17 cellular contexts compared by ENCODE assay signal in genomic region chr2:7884338-7884737, GRCh38.
DNase-seq lines count a peak whose midpoint lies in the region; ATAC-seq and TF ChIP-seq lines count a peak whose summit lies in the region.
"Had no signal": no experiment of that assay in that cellular context is flagged by ENCODE, and none has a peak within 500 bp of the region (broad histone marks: within the 10 kb centered on the region; RNA-seq: fewer than 3 reads in every experiment).

No MANE protein-coding gene starts in this region.

- TF ChIP-seq POLR2A in esophagus muscularis mucosa (IDR thresholded peaks at IDR 0.05; ENCODE audit: low read depth) (no peak), thyroid gland (IDR thresholded peaks at IDR 0.05) (no peak)

- no peak for TF ChIP-seq EP300 in esophagus muscularis mucosa (IDR thresholded peaks at IDR 0.05)

- H3K27ac ChIP-seq in esophagus muscularis mucosa (replicated peaks in 1 of 4) (no peak overlapping the region), thyroid gland (no peak overlapping the region)
- H3K27ac ChIP-seq: 22Rv1, C4-2B had no signal

- H3K27me3 Mint-ChIP-seq in activated T-cell treated with anti-CD3 and anti-CD28 coated beads, Interleukin-2, amount 50 U/mL, for 72 hours (ENCODE audit: low read depth) = no peaks in the 10 kb centered on the region
- H3K27me3 Mint-ChIP-seq: CD4-positive, CD25-positive, alpha-beta regulatory T cell had no signal

- 88% methylated on average over 4 of the region's 4 CpGs for WGBS in esophagus muscularis mucosa
- 57 to 60% methylated on average over 4 of the region's 4 CpGs for WGBS in thyroid gland, 2 donors

- H3K36me3 ChIP-seq in BE2C = no peaks in the 10 kb centered on the region
- H3K36me3 ChIP-seq in esophagus muscularis mucosa = no peaks in the 10 kb centered on the region
- no peaks in the 10 kb centered on the region for H3K36me3 ChIP-seq in thyroid gland

- peak; percentile 19 for DNase-seq in BE2C
- peak; percentile 21 for DNase-seq in esophagus muscularis mucosa (ENCODE audit: extremely low spot score)
- peak; percentile 38 for DNase-seq in thyroid gland
- DNase-seq in islet precursor cell = no peak
- DNase-seq in Ammon's horn (ENCODE audit: low spot score) = no peak
- DNase-seq in activated T-cell treated with anti-CD3 and anti-CD28 coated beads, Interleukin-2, amount 50 U/mL, for 72 hours = no peak
- DNase-seq: Caco-2; CD4-positive, CD25-positive, alpha-beta regulatory T cell; CD8-positive, alpha-beta T cell; DMS153; DND-41; H9 had no signal

- H3K4me1 ChIP-seq in BE2C = no peaks in the 10 kb centered on the region
- peaks cover 0 to 3% (median 0%) of the 10 kb centered on the region in 4 donors for H3K4me1 ChIP-seq in esophagus muscularis mucosa
- peaks cover 21 to 27% of the 10 kb centered on the region in 2 donors for H3K4me1 ChIP-seq in thyroid gland

- no peaks in the 10 kb centered on the region for H3K27me3 ChIP-seq in BE2C
- H3K27me3 ChIP-seq in esophagus muscularis mucosa = no peaks in the 10 kb centered on the region
- no peaks in the 10 kb centered on the region for H3K27me3 ChIP-seq in thyroid gland

- intact Hi-C loops in esophagus muscularis mucosa (cut with DNase I) = no loop called here
- intact Hi-C loops in thyroid gland (cut with DNase I) = no loop called here

- H3K4me3 Mint-ChIP-seq in activated T-cell treated with anti-CD3 and anti-CD28 coated beads, Interleukin-2, amount 50 U/mL, for 72 hours = no peak overlapping the region
- H3K4me3 Mint-ChIP-seq: CD4-positive, CD25-positive, alpha-beta regulatory T cell; CD8-positive, alpha-beta T cell; GM23338; H9 had no signal

- TF ChIP-seq CTCF in BE2C (IDR thresholded peaks at IDR 0.05; ENCODE audit: low read depth, low read length) = no peak
- TF ChIP-seq CTCF in esophagus muscularis mucosa (IDR thresholded peaks at IDR 0.05) = no peak
- no peak for TF ChIP-seq CTCF in thyroid gland (IDR thresholded peaks at IDR 0.05)

- no peak for ATAC-seq in SK-N-SH treated with all-trans-retinoic acid at 6 μM for 48 hours
- no peak for ATAC-seq in activated T-cell treated with anti-CD3 and anti-CD28 coated beads, Interleukin-2, amount 50 U/mL, for 72 hours (replicated peaks in 1 of 2)
- ATAC-seq: CD8-positive, alpha-beta T cell; GM23338; HCT116 had no signal

- H3K4me3 ChIP-seq in BE2C (ENCODE audit: low read depth, low read length) (no peak overlapping the region), esophagus muscularis mucosa (no peak overlapping the region), thyroid gland (replicated peaks in 1 of 3) (no peak overlapping the region)
- H3K4me3 ChIP-seq: GM23338 had no signal

- H3K27ac Mint-ChIP-seq in activated T-cell treated with anti-CD3 and anti-CD28 coated beads, Interleukin-2, amount 50 U/mL, for 72 hours = no peak overlapping the region
- H3K27ac Mint-ChIP-seq: CD4-positive, CD25-positive, alpha-beta regulatory T cell; CD8-positive, alpha-beta T cell; GM23338 had no signal

- H3K4me1 Mint-ChIP-seq in activated T-cell treated with anti-CD3 and anti-CD28 coated beads, Interleukin-2, amount 50 U/mL, for 72 hours (ENCODE audit: low read depth) = peaks cover 6% of the 10 kb centered on the region
- H3K4me1 Mint-ChIP-seq: CD4-positive, CD25-positive, alpha-beta regulatory T cell had no signal

- peaks cover 2 to 4% of the 10 kb centered on the region in 2 donors for H3K9me3 Mint-ChIP-seq in activated T-cell treated with anti-CD3 and anti-CD28 coated beads, Interleukin-2, amount 50 U/mL, for 72 hours
- H3K9me3 Mint-ChIP-seq: CD4-positive, CD25-positive, alpha-beta regulatory T cell; CD8-positive, alpha-beta T cell had no signal

- H3K9me3 ChIP-seq in BE2C (no peaks in the 10 kb centered on the region), esophagus muscularis mucosa (no peaks in the 10 kb centered on the region), thyroid gland (no peaks in the 10 kb centered on the region)
- H3K9me3 ChIP-seq: Caco-2 had no signal

- H3K36me3 Mint-ChIP-seq in activated T-cell treated with anti-CD3 and anti-CD28 coated beads, Interleukin-2, amount 50 U/mL, for 72 hours (ENCODE audit: insufficient read depth in 2 of 2) = no peaks in the 10 kb centered on the region
- H3K36me3 Mint-ChIP-seq: CD4-positive, CD25-positive, alpha-beta regulatory T cell; CD8-positive, alpha-beta T cell had no signal

TF ChIP-seq in SK-N-SH treated with all-trans-retinoic acid at 6 μM for 48 hours, 23 proteins besides CTCF, POLR2A, EP300 and RAD21:
- TF ChIP-seq CSRNP3 (CRISPR knock-in tag; IDR thresholded peaks at IDR 0.05) = no peak
- no peak for TF ChIP-seq ZFP3 (CRISPR knock-in tag; IDR thresholded peaks at IDR 0.05)
- peak; percentile 85 for TF ChIP-seq ZNF70 (CRISPR knock-in tag; IDR thresholded peaks at IDR 0.05)
- TF ChIP-seq CREB5 (CRISPR knock-in tag; IDR thresholded peaks at IDR 0.05; ENCODE audit: low read depth) = no peak
TF ChIP-seq in SK-N-SH treated with all-trans-retinoic acid at 6 μM for 48 hours: peak in this region for 1.

Comparison
In these comparisons a context has a peak if more than half of its experiments do, and no peak if none do; other contexts are left out.
1. DNase-seq: peak in BE2C (single experiment), esophagus muscularis mucosa (single experiment) and thyroid gland (2 of 2); none in islet precursor cell (single experiment), Ammon's horn (single experiment) and activated T-cell treated with anti-CD3 and anti-CD28 coated beads, Interleukin-2, amount 50 U/mL, for 72 hours (0 of 2).